Comparison of ENCODE assay signal across 13 cellular contexts in genomic region chr1:223621312-223621734, GRCh38. TPM values are rescaled to one million over a fixed set of nuclear protein-coding genes. Genes with fewer than 3 reads are reported as not detected.
DNase-seq lines count a peak whose midpoint lies in the region; ATAC-seq and TF ChIP-seq lines count a peak whose summit lies in the region.
"Had no signal": no experiment of that assay in that cellular context is flagged by ENCODE, and none has a peak within 500 bp of the region (broad histone marks: within the 10 kb centered on the region; RNA-seq: fewer than 3 reads in every experiment).

No MANE protein-coding gene starts in this region.

- no peaks in the 10 kb centered on the region for H3K36me3 ChIP-seq in GM23338 (ENCODE audit: insufficient read depth)
- H3K36me3 ChIP-seq in prostate gland = no peaks in the 10 kb centered on the region

- H3K4me3 Mint-ChIP-seq in GM23338 = no peak overlapping the region
- H3K4me3 Mint-ChIP-seq in activated naive CD4-positive, alpha-beta T cell treated with anti-CD3 and anti-CD28 coated beads for 36 hours = no peak overlapping the region
- H3K4me3 Mint-ChIP-seq: activated naive CD8-positive, alpha-beta T cell had no signal

- 91% methylated on average over 10 of the region's 10 CpGs for WGBS in prostate gland

- no peak overlapping the region for H3K27ac ChIP-seq in GM23338 (ENCODE audit: low read depth)
- no peak overlapping the region for H3K27ac ChIP-seq in prostate gland

- H3K36me3 Mint-ChIP-seq in GM23338 (ENCODE audit: low read depth) = no peaks in the 10 kb centered on the region
- H3K36me3 Mint-ChIP-seq in activated naive CD4-positive, alpha-beta T cell treated with anti-CD3 and anti-CD28 coated beads for 36 hours (ENCODE audit: low read depth) = no peaks in the 10 kb centered on the region
- H3K36me3 Mint-ChIP-seq: activated naive CD8-positive, alpha-beta T cell had no signal

- no peak overlapping the region for H2AFZ ChIP-seq in GM23338

- H3K27me3 ChIP-seq in GM23338 (ENCODE audit: insufficient read depth) = no peaks in the 10 kb centered on the region
- H3K27me3 ChIP-seq in prostate gland (replicated peaks; ENCODE audit: insufficient read depth) = no peaks in the 10 kb centered on the region

- no peaks in the 10 kb centered on the region for H3K4me1 ChIP-seq in GM23338 (ENCODE audit: insufficient read depth)
- no peaks in the 10 kb centered on the region for H3K4me1 ChIP-seq in prostate gland (replicated peaks)

- H3K4me3 ChIP-seq in GM23338 = no peak overlapping the region
- H3K4me3 ChIP-seq in prostate gland = no peak overlapping the region

- intact Hi-C loops in prostate gland (cut with DNase I) = no loop called here
- intact Hi-C loops in activated naive CD4-positive, alpha-beta T cell treated with anti-CD3 and anti-CD28 coated beads for 36 hours (cut with micrococcal nuclease) = no loop called here

- no peaks in the 10 kb centered on the region for H4K20me1 ChIP-seq in GM23338 (replicated peaks; ENCODE audit: insufficient read depth)

- CTCF ChIA-PET in activated naive CD4-positive, alpha-beta T cell treated with anti-CD3 and anti-CD28 coated beads for 36 hours (lab: Charles Lee) = interaction anchor here (0.9 kb wide), 1 partner anchor 65 kb away, joined by 4 read pairs; no protein-coding TSS in a partner anchor

- no peak for TF ChIP-seq CTCF in GM23338 (conservative IDR thresholded peaks at IDR 0.05; ENCODE audit: low read depth in 2 of 2)
- TF ChIP-seq CTCF in prostate gland (IDR thresholded peaks at IDR 0.05) = no peak

- no peaks in the 10 kb centered on the region for H3K9me2 ChIP-seq in GM23338 (ENCODE audit: insufficient read depth)

- H3K9me3 Mint-ChIP-seq in GM23338 = no peaks in the 10 kb centered on the region
- no peaks in the 10 kb centered on the region for H3K9me3 Mint-ChIP-seq in activated naive CD4-positive, alpha-beta T cell treated with anti-CD3 and anti-CD28 coated beads for 36 hours

- no peak overlapping the region for H3K27ac Mint-ChIP-seq in GM23338
- no peak overlapping the region for H3K27ac Mint-ChIP-seq in activated naive CD4-positive, alpha-beta T cell treated with anti-CD3 and anti-CD28 coated beads for 36 hours
- H3K27ac Mint-ChIP-seq: activated naive CD8-positive, alpha-beta T cell had no signal

- H3K9me3 ChIP-seq in prostate gland = no peaks in the 10 kb centered on the region

- no peaks in the 10 kb centered on the region for H3K79me2 ChIP-seq in GM23338 (replicated peaks; ENCODE audit: insufficient read depth)

- no peaks in the 10 kb centered on the region for H3F3A ChIP-seq in GM23338 (replicated peaks; ENCODE audit: low read depth)

- TF ChIP-seq POLR2A in prostate gland (IDR thresholded peaks at IDR 0.05) = no peak

- H3K4me1 Mint-ChIP-seq in GM23338 = peaks cover 9% of the 10 kb centered on the region
- no peaks in the 10 kb centered on the region for H3K4me1 Mint-ChIP-seq in activated naive CD4-positive, alpha-beta T cell treated with anti-CD3 and anti-CD28 coated beads for 36 hours (ENCODE audit: low read depth)

- ATAC-seq in GM18499 (IDR thresholded peaks at IDR 0.05; ENCODE audit: insufficient read depth, unreplicated experiment) (peak; percentile 87), GM21367 (IDR thresholded peaks at IDR 0.05; ENCODE audit: unreplicated experiment) (peak; percentile 85), HG03159 (IDR thresholded peaks at IDR 0.05; ENCODE audit: unreplicated experiment) (peak; percentile 86), GM23338 (no peak)

- H3K4me2 ChIP-seq in GM23338 = no peak overlapping the region

- H3K27me3 Mint-ChIP-seq in GM23338 (ENCODE audit: insufficient read depth, low read depth, poor library complexity) = peaks cover 4% of the 10 kb centered on the region
- H3K27me3 Mint-ChIP-seq in activated naive CD4-positive, alpha-beta T cell treated with anti-CD3 and anti-CD28 coated beads for 36 hours (ENCODE audit: low read depth) = no peaks in the 10 kb centered on the region
- H3K27me3 Mint-ChIP-seq: activated naive CD8-positive, alpha-beta T cell had no signal

- DNase-seq in globus pallidus (ENCODE audit: low spot score) (peak; percentile 29), GM23338 (ENCODE audit: low spot score) (no peak), prostate gland (ENCODE audit: low spot score) (no peak)
- no peak for DNase-seq in activated naive CD4-positive, alpha-beta T cell treated with anti-CD3 and anti-CD28 coated beads for 36 hours
- no peak for DNase-seq in activated effector memory CD4-positive, alpha-beta T cell treated with Interleukin-2 at 50 U/mL for 16 hours
- DNase-seq: DMS 273 treated with DMSO at 0.1 percent for 48 hours, NCI-H2171 treated with DMSO at 0.1 percent for 48 hours, right cardiac atrium had no signal

TF ChIP-seq in GM23338, 12 proteins besides CTCF, POLR2A, EP300 and RAD21:
- TF ChIP-seq REST (IDR thresholded peaks at IDR 0.05; ENCODE audit: unreplicated experiment) = no peak
- TF ChIP-seq ZNF331 (CRISPR knock-in tag; IDR thresholded peaks at IDR 0.05; ENCODE audit: low read depth) = no peak
- no peak for TF ChIP-seq POLR2AphosphoS5 (IDR thresholded peaks at IDR 0.05; ENCODE audit: low read depth)

RNA-seq across cellular contexts. Expression of gene CAPN8, which starts 44.2 kb away (rescaled TPM):
- total RNA-seq in GM23338 (2014; rRNA removed; shearing (Covaris generic)) = not detected in 2 replicates
- not detected in 2 replicates for polyA plus RNA-seq in GM23338 (2016; fragmentation: Nextera tagmentation; extraction: Ambion mirVana)
- total RNA-seq in prostate gland = 1 to 10 TPM; 3.0 to 5.6 TPM
- not detected for total RNA-seq in activated naive CD4-positive, alpha-beta T cell treated with anti-CD3 and anti-CD28 coated beads for 36 hours
- total RNA-seq: right cardiac atrium; T-helper 2 cell treated with Interferon-gamma antibody and Interleukin-4, amounts not matched to agents 100 ng/mL and 5 ng/mL, for 36 hours had no signal
